24 cellular contexts compared by ENCODE assay signal in genomic region chr16:11333010-11333409, GRCh38. TPM values are rescaled to one million over a fixed set of nuclear protein-coding genes. Genes with fewer than 3 reads are reported as not detected.
DNase-seq lines count a peak whose midpoint lies in the region; ATAC-seq, FAIRE-seq and TF ChIP-seq lines count a peak whose summit lies in the region.
"Had no signal": no experiment of that assay in that cellular context is flagged by ENCODE, and none has a peak within 500 bp of the region (broad histone marks: within the 10 kb centered on the region; RNA-seq: fewer than 3 reads in every experiment).

No MANE protein-coding gene starts in this region.

- POLR2A ChIA-PET in activated CD4-positive, alpha-beta T cell treated with anti-CD3 and anti-CD28 coated beads for 36 hours (lab: Charles Lee) = interaction anchor here (0.6 kb wide), 1 partner anchor 39 kb away, joined by 3 read pairs; no protein-coding TSS in a partner anchor
- POLR2A ChIA-PET in HEK293 (lab: Yijun Ruan, JAX) = interaction anchor here (0.6 to 1.3 kb wide), 2 partner anchors 75 to 77 kb away, joined by 3 to 4 read pairs; partner anchors contain the start of gene SOCS1
- POLR2A ChIA-PET in K562 (lab: Yijun Ruan, JAX) = interaction anchor here (0.7 to 2.3 kb wide), 4 partner anchors 8 to 414 kb away, joined by 3 to 9 read pairs (median 4); no protein-coding TSS in a partner anchor

- no peak for TF ChIP-seq RAD21 in K562 (CRISPR knock-in tag; conservative IDR thresholded peaks at IDR 0.05 in 1 of 2, IDR thresholded peaks at IDR 0.05 in 1 of 2)

- no peak overlapping the region for H3K4me3 Mint-ChIP-seq in activated CD4-positive, alpha-beta T cell treated with anti-CD3 and anti-CD28 coated beads for 36 hours
- H3K4me3 Mint-ChIP-seq in neural progenitor cell = no peak overlapping the region
- H3K4me3 Mint-ChIP-seq: CD4-positive, CD25-positive, alpha-beta regulatory T cell had no signal

- no peaks in the 10 kb centered on the region for H3K9me3 Mint-ChIP-seq in activated CD4-positive, alpha-beta T cell treated with anti-CD3 and anti-CD28 coated beads for 36 hours (ENCODE audit: low read depth)
- H3K9me3 Mint-ChIP-seq in neural progenitor cell = peaks cover 15% of the 10 kb centered on the region
- H3K9me3 Mint-ChIP-seq: CD4-positive, CD25-positive, alpha-beta regulatory T cell had no signal

- H2AFZ ChIP-seq in K562 (ENCODE audit: low read depth, low read length) = no peak overlapping the region
- no peak overlapping the region for H2AFZ ChIP-seq in neural progenitor cell (replicated peaks)
- H2AFZ ChIP-seq: GM23248 had no signal

- TF ChIP-seq POLR2A in K562 (conservative IDR thresholded peaks at IDR 0.05) = no peak

- H3K4me2 ChIP-seq in K562 (ENCODE audit: insufficient read depth, low read length) (no peak overlapping the region), neural progenitor cell (no peak overlapping the region)

- H3K79me2 ChIP-seq in K562 (ENCODE audit: control insufficient read depth, insufficient read depth, low read length) (no peaks in the 10 kb centered on the region), neural progenitor cell (ENCODE audit: low read depth) (no peaks in the 10 kb centered on the region)

- H3K36me3 Mint-ChIP-seq in activated CD4-positive, alpha-beta T cell treated with anti-CD3 and anti-CD28 coated beads for 36 hours (ENCODE audit: low read depth) = no peaks in the 10 kb centered on the region
- H3K36me3 Mint-ChIP-seq in neural progenitor cell = peaks cover 4% of the 10 kb centered on the region
- H3K36me3 Mint-ChIP-seq: CD4-positive, CD25-positive, alpha-beta regulatory T cell had no signal

- DNase-seq in activated CD4-positive, alpha-beta T cell treated with anti-CD3 and anti-CD28 coated beads for 36 hours = peak; percentile 33
- DNase-seq in activated CD4-positive, alpha-beta T cell treated with anti-CD3 and anti-CD28 coated beads for 1 hour = no peak
- no peak for DNase-seq in K562 (ENCODE audit: extremely low read depth in 1 of 4, low spot score in 3 of 4)
- DNase-seq in neural progenitor cell (ENCODE audit: low spot score) = no peak
- no peak for DNase-seq in KBM-7
- DNase-seq in cardiac septum (ENCODE audit: low spot score) = no peak
- DNase-seq in globus pallidus (ENCODE audit: low spot score) = no peak
- DNase-seq: BE2C; Caco-2; CD4-positive, CD25-positive, alpha-beta regulatory T cell; GF-D8; HCEC 1CT; NCI-H1092 treated with DMSO at 0.1 percent for 48 hours; NCI-H146; NCI-H2029 treated with DMSO at 0.1 percent for 48 hours; SHP77 had no signal

- H3K27ac ChIP-seq in HEK293 (ENCODE audit: extremely low read depth, low read depth, low read length) (no peak overlapping the region), K562 (ENCODE audit: extremely low read depth, low read depth, low read length) (no peak overlapping the region), neural progenitor cell (no peak overlapping the region)
- H3K27ac ChIP-seq: GM23248 had no signal

- in situ Hi-C loops in K562 (cut with MboI) (no loop called here), KBM-7 (cut with MboI; ENCODE audit: low pct_unique_long_range_greater_than_20kb, low sequenced_read_pairs) (no loop called here)

- intact Hi-C loops in activated CD4-positive, alpha-beta T cell treated with anti-CD3 and anti-CD28 coated beads for 36 hours (cut with DNase I, micrococcal nuclease) = no loop called here
- intact Hi-C loops in K562 (cut with micrococcal nuclease) = no loop called here
- intact Hi-C loops in cardiac septum (cut with DNase I) = no loop called here

- TF ChIP-seq CTCF in HEK293 (tag by site-specific recombination; IDR thresholded peaks at IDR 0.05) = no peak
- no peak for TF ChIP-seq CTCF in K562 (IDR thresholded peaks at IDR 0.05 in 2 of 3, conservative IDR thresholded peaks at IDR 0.05 in 1 of 3; ENCODE audit: insufficient read depth in 2 of 3, low read depth in 1 of 3, low read length in 3 of 3)
- no peak for TF ChIP-seq CTCF in neural progenitor cell (IDR thresholded peaks at IDR 0.05)

- WGBS in K562 (ENCODE audit: insufficient coverage, low coverage, missing lambda C conversion rate) = 7% methylated on average over 8 of the region's 9 CpGs

- TF ChIP-seq EP300 in K562 (IDR thresholded peaks at IDR 0.05; ENCODE audit: low read length) = no peak

- no peak overlapping the region for H3K27ac Mint-ChIP-seq in activated CD4-positive, alpha-beta T cell treated with anti-CD3 and anti-CD28 coated beads for 36 hours
- H3K27ac Mint-ChIP-seq in neural progenitor cell = peak overlapping the region; percentile 74

- FAIRE-seq in K562 (lab: Jason Lieb, UNC) = no peak
- FAIRE-seq: GM19239, HTR-8/SVneo had no signal

- H3K27me3 ChIP-seq in K562 (ENCODE audit: control insufficient read depth in 2 of 2, insufficient read depth in 2 of 2, low read length in 2 of 2) (peaks cover 7 to 21% of the 10 kb centered on the region in 2 experiments; a peak in 4 of 5 replicates), neural progenitor cell (no peaks in the 10 kb centered on the region)
- H3K27me3 ChIP-seq: BE2C had no signal

- H3K27me3 Mint-ChIP-seq in activated CD4-positive, alpha-beta T cell treated with anti-CD3 and anti-CD28 coated beads for 36 hours = no peaks in the 10 kb centered on the region
- peaks cover 6% of the 10 kb centered on the region for H3K27me3 Mint-ChIP-seq in neural progenitor cell (ENCODE audit: insufficient read depth, low read depth)

- H3K4me3 ChIP-seq in HEK293 (ENCODE audit: low read depth, low read length) (no peak overlapping the region), K562 (no peak overlapping the region), neural progenitor cell (no peak overlapping the region)
- H3K4me3 ChIP-seq: GM23248 had no signal

- H3K9ac ChIP-seq in K562 (ENCODE audit: insufficient read depth in 1 of 2, low read depth in 2 of 2, low read length in 2 of 2) (no peak overlapping the region), neural progenitor cell (no peak overlapping the region)
- H3K9ac ChIP-seq: GM23248 had no signal

- H3K9me3 ChIP-seq in HEK293 (ENCODE audit: control insufficient read depth, insufficient read depth, low read depth, low read length) (no peaks in the 10 kb centered on the region), K562 (replicated peaks; ENCODE audit: control insufficient read depth, insufficient read depth, low read depth, low read length) (peaks cover 6% of the 10 kb centered on the region; the same call in 1 of the 2 replicates), neural progenitor cell (ENCODE audit: low read depth) (no peaks in the 10 kb centered on the region)
- H3K9me3 ChIP-seq: BE2C, Caco-2 had no signal

- no peaks in the 10 kb centered on the region for H3K4me1 ChIP-seq in HEK293 (ENCODE audit: control insufficient read depth, insufficient read depth, low read length)
- no peaks in the 10 kb centered on the region; a peak in 1 of 5 replicates for H3K4me1 ChIP-seq in K562 (replicated peaks in 1 of 2; ENCODE audit: control insufficient read depth in 2 of 2, insufficient read depth in 2 of 2, low read length in 2 of 2)
- peaks cover 16% of the 10 kb centered on the region for H3K4me1 ChIP-seq in neural progenitor cell
- H3K4me1 ChIP-seq: BE2C had no signal

- CTCF ChIA-PET in activated CD4-positive, alpha-beta T cell treated with anti-CD3 and anti-CD28 coated beads for 36 hours (lab: Charles Lee) = interaction anchor here (1.3 to 1.5 kb wide), 3 partner anchors 10 to 39 kb away, joined by 4 to 6 read pairs (median 4); no protein-coding TSS in a partner anchor
- CTCF ChIA-PET in HEK293 (lab: Yijun Ruan, JAX) = interaction anchor here (1.2 kb wide), 1 partner anchor 14 kb away, joined by 3 read pairs; no protein-coding TSS in a partner anchor
- CTCF ChIA-PET in K562 (lab: Yijun Ruan, JAX; ENCODE audit: low intra/inter-chr PET ratio) = no interaction called here

- H3K36me3 ChIP-seq in HEK293 (ENCODE audit: control insufficient read depth in 2 of 2, insufficient read depth in 1 of 2, low read length in 2 of 2) = no peaks in the 10 kb centered on the region
- no peaks in the 10 kb centered on the region for H3K36me3 ChIP-seq in K562 (ENCODE audit: control insufficient read depth, insufficient read depth, low read length)
- H3K36me3 ChIP-seq in neural progenitor cell = no peaks in the 10 kb centered on the region
- H3K36me3 ChIP-seq: BE2C had no signal

- peak; percentile 27 for ATAC-seq in activated CD4-positive, alpha-beta T cell treated with anti-CD3 and anti-CD28 coated beads for 36 hours
- no peak for ATAC-seq in K562

- H3F3A ChIP-seq in neural progenitor cell (ENCODE audit: low read depth) = peaks cover 19% of the 10 kb centered on the region

- peaks cover 20% of the 10 kb centered on the region for H3K4me1 Mint-ChIP-seq in activated CD4-positive, alpha-beta T cell treated with anti-CD3 and anti-CD28 coated beads for 36 hours
- H3K4me1 Mint-ChIP-seq in neural progenitor cell = peaks cover 33% of the 10 kb centered on the region

- no peaks in the 10 kb centered on the region for H3K9me1 ChIP-seq in K562 (ENCODE audit: control insufficient read depth, insufficient read depth, low read length)

- H4K20me1 ChIP-seq in K562 (replicated peaks; ENCODE audit: control insufficient read depth, insufficient read depth, low read length) (no peaks in the 10 kb centered on the region), neural progenitor cell (ENCODE audit: low read depth) (no peaks in the 10 kb centered on the region)

- BruUV-seq in K562 (replicated peaks; lab: Mats Ljungman, UMichigan) = no TSS peak

RNA-seq across cellular contexts. Expression of gene RMI2, which starts 12.2 kb away (rescaled TPM):
- 10 to 100 TPM; 56.0 to 69.8 TPM for total RNA-seq in activated CD4-positive, alpha-beta T cell treated with anti-CD3 and anti-CD28 coated beads for 36 hours
- total RNA-seq in K562 (2011; cell fraction: chromatin; rRNA removed; ENCODE audit: low replicate concordance) = 15.0 and 19.5 TPM in 2 replicates
- total RNA-seq in K562 (2011; cell fraction: nucleolus; rRNA removed) = 8.7 and 9.6 TPM in 2 replicates
- total RNA-seq in K562 (2011; cell fraction: nucleoplasm; rRNA removed) = 13.8 and 19.5 TPM in 2 replicates
- total RNA-seq in K562 (2014; rRNA removed) (23.2 and 35.2 TPM in 2 replicates), K562 (2014; rRNA removed; fragmentation: Illumina TruSeq; extraction: Trizol) (32.6 and 39.9 TPM in 2 replicates), K562 (2015; rRNA removed; fragmentation: Illumina TruSeq; extraction: Trizol) (16.1 and 16.4 TPM in 2 replicates), K562 (2021) (33.7 and 38.8 TPM in 2 replicates), neural progenitor cell (ENCODE audit: low replicate concordance) (56.1 and 68.6 TPM in 2 replicates), cardiac septum (0.43 TPM)
- polyA plus RNA-seq in K562 (2011; rRNA removed) (27.4 and 35.0 TPM in 2 replicates), K562 (2014; fragmentation: Illumina TruSeq; extraction: Trizol) (43.4 and 48.8 TPM in 2 replicates), K562 (2014; fragmentation: Nextera tagmentation; extraction: Ambion mirVana) (10 to 100 TPM in 1 of 2 experiments, 1 to 10 TPM in 1; 8.0 to 10.3 TPM), K562 (2014; rRNA removed) (32.5 and 36.9 TPM in 2 replicates)
- 12.1 and 25.8 TPM in 2 replicates for polyA plus RNA-seq in K562 (2011; cell fraction: cytosol; rRNA removed)
- polyA plus RNA-seq in K562 (2011; cell fraction: nucleus; rRNA removed) = 9.6 and 15.0 TPM in 2 replicates
- polyA plus RNA-seq in K562 (2012) = 37.1 and 50.2 TPM in 2 replicates
- 18.2 and 19.3 TPM in 2 replicates for polyA minus RNA-seq in K562 (2011; rRNA and poly(A)+ RNA removed)
- polyA minus RNA-seq in K562 (2011; cell fraction: cytosol; rRNA and poly(A)+ RNA removed) = 7.6 and 8.6 TPM in 2 replicates
- 3.9 and 8.6 TPM in 2 replicates for polyA minus RNA-seq in K562 (2011; cell fraction: nucleus; rRNA and poly(A)+ RNA removed)

RNA-seq across cellular contexts. Expression of gene PRM1, which starts 51.9 kb away (rescaled TPM):
- total RNA-seq in activated CD4-positive, alpha-beta T cell treated with anti-CD3 and anti-CD28 coated beads for 36 hours = not detected
- not detected in 2 replicates for total RNA-seq in K562 (2011; cell fraction: chromatin; rRNA removed; ENCODE audit: low replicate concordance)
- not detected in 2 replicates for total RNA-seq in K562 (2011; cell fraction: nucleolus; rRNA removed)
- not detected in 2 replicates for total RNA-seq in K562 (2011; cell fraction: nucleoplasm; rRNA removed)
- total RNA-seq in K562 (2014; rRNA removed) = not detected in 2 replicates
- not detected in 2 replicates for total RNA-seq in K562 (2014; rRNA removed; fragmentation: Illumina TruSeq; extraction: Trizol)
- total RNA-seq in K562 (2015; rRNA removed; fragmentation: Illumina TruSeq; extraction: Trizol) = not detected in 2 replicates
- total RNA-seq in K562 (2021) = not detected in 2 replicates
- polyA plus RNA-seq in K562 (2011; rRNA removed) = not detected in 2 replicates
- not detected in 2 replicates for polyA plus RNA-seq in K562 (2011; cell fraction: cytosol; rRNA removed)
- not detected in 2 replicates for polyA plus RNA-seq in K562 (2011; cell fraction: nucleus; rRNA removed)
- not detected in 2 replicates for polyA plus RNA-seq in K562 (2012)
- not detected in 2 replicates for polyA plus RNA-seq in K562 (2014; fragmentation: Illumina TruSeq; extraction: Trizol)
- not detected for polyA plus RNA-seq in K562 (2014; fragmentation: Nextera tagmentation; extraction: Ambion mirVana)
- polyA plus RNA-seq in K562 (2014; rRNA removed) = not detected in 2 replicates
- not detected in 2 replicates for polyA minus RNA-seq in K562 (2011; rRNA and poly(A)+ RNA removed)
- not detected in 2 replicates for polyA minus RNA-seq in K562 (2011; cell fraction: cytosol; rRNA and poly(A)+ RNA removed)
- not detected in 2 replicates for polyA minus RNA-seq in K562 (2011; cell fraction: nucleus; rRNA and poly(A)+ RNA removed)
- total RNA-seq in neural progenitor cell (ENCODE audit: low replicate concordance) = not detected in 2 replicates
- total RNA-seq in cardiac septum = not detected
- total RNA-seq: A172; Caco-2; CD4-positive, CD25-positive, alpha-beta regulatory T cell; GM23248; NCI-H460; OCI-LY7; RPMI7951 had no signal
- polyA plus RNA-seq: CD4-positive, CD25-positive, alpha-beta regulatory T cell; GM23248 had no signal

RNA-seq across cellular contexts. Expression of gene PRM2, which starts 56.7 kb away (rescaled TPM):
- total RNA-seq in activated CD4-positive, alpha-beta T cell treated with anti-CD3 and anti-CD28 coated beads for 36 hours = not detected
- total RNA-seq in K562 (2011; cell fraction: chromatin; rRNA removed; ENCODE audit: low replicate concordance) = not detected in 2 replicates
- not detected in 2 replicates for total RNA-seq in K562 (2011; cell fraction: nucleolus; rRNA removed)
- not detected in 2 replicates for total RNA-seq in K562 (2011; cell fraction: nucleoplasm; rRNA removed)
- total RNA-seq in K562 (2014; rRNA removed) = not detected in 2 replicates
- total RNA-seq in K562 (2014; rRNA removed; fragmentation: Illumina TruSeq; extraction: Trizol) = not detected in 2 replicates
- not detected in 2 replicates for total RNA-seq in K562 (2015; rRNA removed; fragmentation: Illumina TruSeq; extraction: Trizol)
- not detected in 2 replicates for total RNA-seq in K562 (2021)
- not detected in 2 replicates for polyA plus RNA-seq in K562 (2011; rRNA removed)
- polyA plus RNA-seq in K562 (2011; cell fraction: cytosol; rRNA removed) = not detected in 2 replicates
- not detected in 2 replicates for polyA plus RNA-seq in K562 (2011; cell fraction: nucleus; rRNA removed)
- polyA plus RNA-seq in K562 (2012) = not detected in 2 replicates
- polyA plus RNA-seq in K562 (2014; fragmentation: Illumina TruSeq; extraction: Trizol) = not detected in 2 replicates
- not detected for polyA plus RNA-seq in K562 (2014; fragmentation: Nextera tagmentation; extraction: Ambion mirVana)
- polyA plus RNA-seq in K562 (2014; rRNA removed) = not detected in 2 replicates
- not detected in 2 replicates for polyA minus RNA-seq in K562 (2011; rRNA and poly(A)+ RNA removed)
- not detected in 2 replicates for polyA minus RNA-seq in K562 (2011; cell fraction: cytosol; rRNA and poly(A)+ RNA removed)
- polyA minus RNA-seq in K562 (2011; cell fraction: nucleus; rRNA and poly(A)+ RNA removed) = not detected in 2 replicates
- not detected in 2 replicates for total RNA-seq in neural progenitor cell (ENCODE audit: low replicate concordance)
- not detected for total RNA-seq in cardiac septum
- total RNA-seq: A172; Caco-2; CD4-positive, CD25-positive, alpha-beta regulatory T cell; GM23248; NCI-H460; OCI-LY7; RPMI7951 had no signal
- polyA plus RNA-seq: CD4-positive, CD25-positive, alpha-beta regulatory T cell; GM23248 had no signal

RNA-seq across cellular contexts. Expression of gene PRM3, which starts 59.6 kb away (rescaled TPM):
- not detected for total RNA-seq in activated CD4-positive, alpha-beta T cell treated with anti-CD3 and anti-CD28 coated beads for 36 hours
- not detected in 2 replicates for total RNA-seq in K562 (2011; cell fraction: chromatin; rRNA removed; ENCODE audit: low replicate concordance)
- total RNA-seq in K562 (2011; cell fraction: nucleolus; rRNA removed) = not detected in 2 replicates
- not detected in 2 replicates for total RNA-seq in K562 (2011; cell fraction: nucleoplasm; rRNA removed)
- total RNA-seq in K562 (2014; rRNA removed) (not detected in 2 replicates), K562 (2014; rRNA removed; fragmentation: Illumina TruSeq; extraction: Trizol) (not detected in 2 replicates), K562 (2015; rRNA removed; fragmentation: Illumina TruSeq; extraction: Trizol) (not detected in 2 replicates), K562 (2021) (not detected in 2 replicates), neural progenitor cell (ENCODE audit: low replicate concordance) (not detected in 2 replicates), cardiac septum (not detected)
- polyA plus RNA-seq in K562 (2011; rRNA removed) (not detected in 2 replicates), K562 (2014; fragmentation: Illumina TruSeq; extraction: Trizol) (not detected in 2 replicates), K562 (2014; fragmentation: Nextera tagmentation; extraction: Ambion mirVana) (not detected), K562 (2014; rRNA removed) (not detected in 2 replicates)
- polyA plus RNA-seq in K562 (2011; cell fraction: cytosol; rRNA removed) = not detected in 2 replicates
- not detected in 2 replicates for polyA plus RNA-seq in K562 (2011; cell fraction: nucleus; rRNA removed)
- polyA plus RNA-seq in K562 (2012) = not detected in 2 replicates
- not detected in 2 replicates for polyA minus RNA-seq in K562 (2011; rRNA and poly(A)+ RNA removed)
- not detected in 2 replicates for polyA minus RNA-seq in K562 (2011; cell fraction: cytosol; rRNA and poly(A)+ RNA removed)
- polyA minus RNA-seq in K562 (2011; cell fraction: nucleus; rRNA and poly(A)+ RNA removed) = not detected in 2 replicates
- total RNA-seq: A172; Caco-2; CD4-positive, CD25-positive, alpha-beta regulatory T cell; GM23248; NCI-H460; OCI-LY7; RPMI7951 had no signal
- polyA plus RNA-seq: CD4-positive, CD25-positive, alpha-beta regulatory T cell; GM23248 had no signal
